Comparison of ENCODE assay signal across 28 cellular contexts in genomic region chr5:168972650-168973241, GRCh38.
"Had no signal": no experiment of that assay in that cellular context is flagged by ENCODE, and none has a peak within 500 bp of the region (broad histone marks: within the 10 kb centered on the region; RNA-seq: fewer than 3 reads in every experiment).

No MANE protein-coding gene starts in this region.

- H3K27ac ChIP-seq: body of pancreas, Peyer's patch, RWPE1 had no signal

- ATAC-seq: activated CD8-positive, alpha-beta memory T cell treated with anti-CD3 and anti-CD28 coated beads, Interleukin-2, amount 10 ng/mL, durations not matched to agents 7 days and 5 days; body of pancreas had no signal

- H3K27ac Mint-ChIP-seq: activated B cell treated with CpG ODN at 0.5 μM for 24 hours; activated CD4-positive, alpha-beta T cell treated with anti-CD3 and anti-CD28 coated beads, Interleukin-2, amount 10 ng/mL, durations not matched to agents 24 days and 14 days; activated CD8-positive, alpha-beta memory T cell treated with anti-CD3 and anti-CD28 coated beads, Interleukin-2, amount 10 ng/mL, durations not matched to agents 7 days and 5 days; activated naive CD4-positive, alpha-beta T cell treated with anti-CD3 and anti-CD28 coated beads, Interleukin-2, amount 50 U/mL, for 24 hours; activated T-cell treated with anti-CD3 and anti-CD28 coated beads, Interleukin-2, amount 50 U/mL, for 24 hours; activated T-helper 1 cell treated with anti-CD3 and anti-CD28 coated beads, Interleukin-12 subunit alpha, Interleukin-12 subunit beta, Interleukin-2, Interleukin-4 antibody, amounts not matched to agents 30 ng/mL and 10 ng/mL and 1 ng/mL, durations not matched to agents 14 hours and 24 hours and 36 hours; T-helper 1 cell treated with Interleukin-12 subunit alpha and Interleukin-12 subunit beta and Interleukin-4 antibody, amounts not matched to agents 30 μg/mL and 1 μg/mL, for 36 hours had no signal

- H3K27me3 ChIP-seq: body of pancreas, Peyer's patch had no signal

- H3K36me3 ChIP-seq: MG63, Peyer's patch had no signal

- DNase-seq: activated B cell treated with CpG ODN at 0.5 μM for 24 hours; activated CD4-positive, alpha-beta T cell treated with anti-CD3 and anti-CD28 coated beads for 1 hour; activated CD4-positive, alpha-beta T cell treated with anti-CD3 and anti-CD28 coated beads, Interleukin-2, amount 10 ng/mL, durations not matched to agents 24 days and 14 days; activated CD4-positive, alpha-beta T cell treated with anti-CD3 and anti-CD28 coated beads, Interleukin-2, amount 50 U/mL, for 48 hours; activated CD8-positive, alpha-beta memory T cell treated with anti-CD3 and anti-CD28 coated beads, Interleukin-2, amount 10 ng/mL, durations not matched to agents 7 days and 5 days; activated effector memory CD4-positive, alpha-beta T cell treated with Interleukin-2 at 50 U/mL for 16 hours; activated naive CD4-positive, alpha-beta T cell; activated T-cell treated with anti-CD3 and anti-CD28 coated beads, Interleukin-2, amount 50 U/mL, for 24 hours; aorta; body of pancreas; MG63; MV-4-11; NCI-H1092 treated with DMSO at 0.1 percent for 48 hours; NCI-H1417 treated with DMSO at 0.1 percent for 48 hours; NCI-H1694; NCI-H2029; NCI-H2107; NCI-H2171 treated with DMSO at 0.1 percent for 48 hours; NCI-H226; NCI-H526 treated with DMSO at 0.1 percent for 48 hours; NCI-H82; NK-92 treated with Interleukin-12 subunit alpha and Interleukin-12 subunit beta, amount 100 ng/mL, for 24 hours; Peyer's patch; SHP77 treated with DMSO at 0.1 percent for 48 hours had no signal

- H3K4me1 ChIP-seq: Peyer's patch had no signal

- H3K9me3 Mint-ChIP-seq: activated B cell treated with CpG ODN at 0.5 μM for 24 hours; activated naive CD4-positive, alpha-beta T cell treated with anti-CD3 and anti-CD28 coated beads, Interleukin-2, amount 50 U/mL, for 24 hours; activated T-cell treated with anti-CD3 and anti-CD28 coated beads, Interleukin-2, amount 50 U/mL, for 24 hours; activated T-helper 1 cell treated with anti-CD3 and anti-CD28 coated beads, Interleukin-12 subunit alpha, Interleukin-12 subunit beta, Interleukin-2, Interleukin-4 antibody, amounts not matched to agents 30 ng/mL and 10 ng/mL and 1 ng/mL, durations not matched to agents 14 hours and 24 hours and 36 hours; T-helper 1 cell treated with Interleukin-12 subunit alpha and Interleukin-12 subunit beta and Interleukin-4 antibody, amounts not matched to agents 30 μg/mL and 1 μg/mL, for 36 hours had no signal

- H3K36me3 Mint-ChIP-seq: activated CD8-positive, alpha-beta memory T cell treated with anti-CD3 and anti-CD28 coated beads, Interleukin-2, amount 10 ng/mL, durations not matched to agents 7 days and 5 days; activated naive CD4-positive, alpha-beta T cell treated with anti-CD3 and anti-CD28 coated beads, Interleukin-2, amount 50 U/mL, for 24 hours had no signal

- H3K4me1 Mint-ChIP-seq: activated B cell treated with CpG ODN at 0.5 μM for 24 hours; activated CD4-positive, alpha-beta T cell treated with anti-CD3 and anti-CD28 coated beads, Interleukin-2, amount 10 ng/mL, durations not matched to agents 24 days and 14 days; activated CD8-positive, alpha-beta memory T cell treated with anti-CD3 and anti-CD28 coated beads, Interleukin-2, amount 10 ng/mL, durations not matched to agents 7 days and 5 days; activated naive CD4-positive, alpha-beta T cell treated with anti-CD3 and anti-CD28 coated beads, Interleukin-2, amount 50 U/mL, for 24 hours had no signal

- H3K4me3 Mint-ChIP-seq: activated B cell treated with CpG ODN at 0.5 μM for 24 hours; activated CD4-positive, alpha-beta T cell treated with anti-CD3 and anti-CD28 coated beads, Interleukin-2, amount 10 ng/mL, durations not matched to agents 24 days and 14 days; activated CD8-positive, alpha-beta memory T cell treated with anti-CD3 and anti-CD28 coated beads, Interleukin-2, amount 10 ng/mL, durations not matched to agents 7 days and 5 days; activated naive CD4-positive, alpha-beta T cell treated with anti-CD3 and anti-CD28 coated beads, Interleukin-2, amount 50 U/mL, for 24 hours; activated T-cell treated with anti-CD3 and anti-CD28 coated beads, Interleukin-2, amount 50 U/mL, for 24 hours; activated T-helper 1 cell treated with anti-CD3 and anti-CD28 coated beads, Interleukin-12 subunit alpha, Interleukin-12 subunit beta, Interleukin-2, Interleukin-4 antibody, amounts not matched to agents 30 ng/mL and 10 ng/mL and 1 ng/mL, durations not matched to agents 14 hours and 24 hours and 36 hours; T-helper 1 cell treated with Interleukin-12 subunit alpha and Interleukin-12 subunit beta and Interleukin-4 antibody, amounts not matched to agents 30 μg/mL and 1 μg/mL, for 36 hours had no signal

- H3K9me3 ChIP-seq: body of pancreas, MG63, Peyer's patch had no signal

- H3K4me3 ChIP-seq: body of pancreas, MG63, Peyer's patch had no signal
